In the genomic region with DNA sequence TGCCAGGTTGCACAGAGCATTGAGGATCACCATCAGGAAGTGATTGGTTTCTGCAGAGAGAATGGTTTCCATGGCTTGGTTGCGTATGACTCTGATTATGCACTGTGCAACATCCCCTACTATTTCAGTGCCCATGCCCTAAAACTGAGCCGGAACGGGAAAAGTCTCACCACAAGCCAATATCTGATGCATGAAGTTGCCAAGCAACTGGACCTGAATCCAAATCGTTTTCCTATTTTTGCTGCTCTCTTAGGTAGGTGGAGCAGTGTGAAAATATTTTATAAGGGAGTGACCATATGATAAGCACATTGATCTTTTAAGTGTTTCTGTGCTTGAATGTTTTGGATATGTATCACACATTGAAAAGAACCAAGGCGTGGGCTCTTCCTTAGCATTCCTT, we compare ENCODE assay signal across 25 cellular contexts. TPM values are rescaled to one million over a fixed set of nuclear protein-coding genes. Genes with fewer than 3 reads are reported as not detected.
DNase-seq lines count a peak whose midpoint lies in the region; ATAC-seq, FAIRE-seq and TF ChIP-seq lines count a peak whose summit lies in the region.
"Had no signal": no experiment of that assay in that cellular context is flagged by ENCODE, and none has a peak within 500 bp of the region (broad histone marks: within the 10 kb centered on the region; RNA-seq: fewer than 3 reads in every experiment).

No MANE protein-coding gene starts in this region.

- peak; percentile 41 for DNase-seq in AG20443 (ENCODE audit: low spot score)
- peak; percentile 24 for DNase-seq in GM03348 (ENCODE audit: low spot score)
- no peak for DNase-seq in RWPE2 (ENCODE audit: low spot score)
- DNase-seq in lower lobe of right lung, result no peak
- no peak for DNase-seq in activated CD4-positive, CD25-positive, alpha-beta regulatory T cell (lab: John Stamatoyannopoulos, UW)
- no peak for DNase-seq in psoas muscle
- DNase-seq in small intestine, result no peak
- DNase-seq: activated CD4-positive, alpha-beta T cell treated with anti-CD3 and anti-CD28 coated beads for 4 hours; activated CD8-positive, alpha-beta memory T cell treated with anti-CD3 and anti-CD28 coated beads for 24 hours; activated effector memory CD4-positive, alpha-beta T cell treated with anti-CD3 and anti-CD28 coated beads, Interleukin-2, amount 50 U/mL, for 16 hours; activated T-cell treated with anti-CD3 and anti-CD28 coated beads for 4 hours; Caco-2; NCI-H1105; NCI-H1930; NCI-H2171 treated with DMSO at 0.1 percent for 48 hours; NCI-H524 treated with DMSO at 0.1 percent for 48 hours; SJCRH30; stimulated activated CD4-positive, alpha-beta T cell treated with anti-CD3 and anti-CD28 coated beads, Interleukin-4, amount 100 ng/mL, for 24 hours; substantia nigra; T-helper 9 cell had no signal

- peaks cover 44% of the 10 kb centered on the region for H3K4me1 ChIP-seq in RWPE2 (ENCODE audit: insufficient read depth, poor library complexity, severe bottlenecking)
- H3K4me1 ChIP-seq in lower lobe of right lung, result peaks cover 59% of the 10 kb centered on the region
- peaks cover 47% of the 10 kb centered on the region for H3K4me1 ChIP-seq in psoas muscle
- H3K4me1 ChIP-seq in small intestine (ENCODE audit: control insufficient read depth in 2 of 2, insufficient read depth in 1 of 2, low read depth in 1 of 2, low read length in 1 of 2), result peaks cover 15 to 26% of the 10 kb centered on the region in 2 donors

- H3K36me3 ChIP-seq in RWPE2 (ENCODE audit: low read depth), result peaks cover 48% of the 10 kb centered on the region
- H3K36me3 ChIP-seq in lower lobe of right lung, result peaks cover 15% of the 10 kb centered on the region
- peaks cover 0 to 8% of the 10 kb centered on the region in 2 donors for H3K36me3 ChIP-seq in psoas muscle (ENCODE audit: insufficient read depth in 1 of 2, low read depth in 1 of 2)
- peaks cover 0 to 3% of the 10 kb centered on the region in 2 donors for H3K36me3 ChIP-seq in small intestine (ENCODE audit: control insufficient read depth in 2 of 2, insufficient read depth in 2 of 2, low read length in 2 of 2)
- H3K36me3 ChIP-seq: breast epithelium had no signal

- TF ChIP-seq CTCF in RWPE2 (IDR thresholded peaks at IDR 0.05; ENCODE audit: poor library complexity, severe bottlenecking) (no peak), lower lobe of right lung (IDR thresholded peaks at IDR 0.05) (no peak), psoas muscle (IDR thresholded peaks at IDR 0.05) (no peak)

- WGBS in psoas muscle, 3 donors, result 64 to 77% (median 65%) methylated on average over 5 of the region's 5 CpGs
- WGBS in small intestine, 3 donors, result 72 to 82% (median 82%) methylated on average over 5 of the region's 5 CpGs

- H3K9me3 ChIP-seq in RWPE2 (ENCODE audit: severe bottlenecking) (no peaks in the 10 kb centered on the region), lower lobe of right lung (no peaks in the 10 kb centered on the region), psoas muscle (no peaks in the 10 kb centered on the region), small intestine (ENCODE audit: control insufficient read depth, low read depth) (no peaks in the 10 kb centered on the region)
- H3K9me3 ChIP-seq: breast epithelium, Caco-2, SJCRH30 had no signal

- intact Hi-C loops in lower lobe of right lung (cut with DNase I) (no loop called here), psoas muscle (cut with DNase I) (no loop called here)

- no peak for FAIRE-seq in small intestine (lab: Jason Lieb, UNC)

- H3K4me3 ChIP-seq in RWPE2 (ENCODE audit: severe bottlenecking) (no peak overlapping the region), lower lobe of right lung (no peak overlapping the region), psoas muscle (no peak overlapping the region), small intestine (ENCODE audit: low read depth in 1 of 2, low read length in 2 of 2) (no peak overlapping the region)
- H3K4me3 ChIP-seq: breast epithelium, SJCRH30 had no signal

- H3K27me3 ChIP-seq in RWPE2 (ENCODE audit: insufficient read depth, poor library complexity, severe bottlenecking) (no peaks in the 10 kb centered on the region), lower lobe of right lung (ENCODE audit: low read depth) (no peaks in the 10 kb centered on the region), psoas muscle (ENCODE audit: insufficient read depth in 3 of 3, low read length in 2 of 3) (no peaks in the 10 kb centered on the region), small intestine (ENCODE audit: control insufficient read depth in 2 of 2, insufficient read depth in 2 of 2, low read length in 2 of 2) (no peaks in the 10 kb centered on the region)
- H3K27me3 ChIP-seq: breast epithelium, SJCRH30 had no signal

- ATAC-seq in RWPE2 (ENCODE audit: low read depth), result peak; percentile 41; the same call in 2 of the 3 replicates
- peak; percentile 22 to 36 for ATAC-seq in lower lobe of right lung
- ATAC-seq in psoas muscle, result no peak
- ATAC-seq: left lobe of liver, Panc1, sciatic nerve had no signal

- H3K27ac ChIP-seq in RWPE2 (ENCODE audit: poor library complexity, severe bottlenecking) (peak overlapping the region; percentile 5), lower lobe of right lung (no peak overlapping the region), psoas muscle (no peak overlapping the region), small intestine (ENCODE audit: low read depth in 1 of 2, low read length in 1 of 2) (no peak overlapping the region)
- H3K27ac ChIP-seq: breast epithelium, C4-2B, SJCRH30 had no signal

RNA-seq across cellular contexts. Expression of a gene that starts 17.8 kb away (rescaled TPM):
- 45.0 TPM for total RNA-seq in lower lobe of right lung
- 10 to 100 TPM; 26.8 to 35.1 (median 29.9) TPM for total RNA-seq in psoas muscle
- polyA plus RNA-seq in psoas muscle, result 10 to 100 TPM; 21.4 to 39.4 (median 25.4) TPM
- polyA plus RNA-seq in small intestine, result 10 to 100 TPM; 29.7 to 32.7 (median 31.3) TPM

RNA-seq across cellular contexts. Expression of a gene that starts 19.6 kb away (rescaled TPM):
- 114 TPM for total RNA-seq in lower lobe of right lung
- 100 to 1,000 TPM in 3 of 4 donors, 10 to 100 TPM in 1; 67.1 to 126 (median 109) TPM for total RNA-seq in psoas muscle
- polyA plus RNA-seq in psoas muscle, result 10 to 100 TPM; 37.9 to 70.1 (median 49.3) TPM
- polyA plus RNA-seq in small intestine, result 10 to 100 TPM; 36.2 to 82.9 (median 48.3) TPM

Comparison
In these comparisons a context has a peak if more than half of its experiments do, and no peak if none do; other contexts are left out.
1. DNase-seq: peak in AG20443 (single experiment) and GM03348 (single experiment); none in RWPE2 (single experiment), lower lobe of right lung (single experiment), activated CD4-positive, CD25-positive, alpha-beta regulatory T cell (0 of 4), psoas muscle (0 of 2) and small intestine (single experiment).
2. ATAC-seq: peak in RWPE2 (single experiment) and lower lobe of right lung (2 of 2); none in psoas muscle (0 of 4).